8 cellular contexts compared by ENCODE assay signal in the genomic region with DNA sequence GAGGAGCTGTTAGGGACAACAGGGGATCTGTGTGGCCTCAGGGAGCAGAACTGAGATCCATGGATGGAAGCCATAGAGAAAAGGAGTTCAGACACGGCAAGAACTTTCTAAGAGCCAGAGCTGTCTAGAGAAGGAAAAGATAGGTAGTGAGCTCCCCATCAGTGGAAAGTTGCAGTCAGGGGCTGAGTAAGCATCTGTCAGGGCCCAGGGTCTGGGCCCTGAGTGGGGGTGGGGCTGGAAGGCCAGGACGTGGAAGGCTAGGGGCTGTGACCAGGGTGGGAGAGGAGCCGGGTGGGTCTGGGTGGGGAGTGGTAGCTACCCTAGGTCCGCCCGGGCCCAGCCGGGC. TPM values are rescaled to one million over a fixed set of nuclear protein-coding genes. Genes with fewer than 3 reads are reported as not detected.
DNase-seq lines count a peak whose midpoint lies in the region; ATAC-seq and TF ChIP-seq lines count a peak whose summit lies in the region.

No MANE protein-coding gene starts in this region.

- H2AFZ ChIP-seq in PC-3 (ENCODE audit: low read length) (peak overlapping the region; percentile 77), hepatocyte (peak overlapping the region; percentile 56), osteoblast (ENCODE audit: low read length) (no peak overlapping the region)

- H3K27me3 ChIP-seq in PC-3 (ENCODE audit: low read length) = no peaks in the 10 kb centered on the region
- no peaks in the 10 kb centered on the region for H3K27me3 ChIP-seq in hepatocyte
- H3K27me3 ChIP-seq in thoracic aorta (replicated peaks; ENCODE audit: insufficient read depth) = no peaks in the 10 kb centered on the region
- no peaks in the 10 kb centered on the region for H3K27me3 ChIP-seq in osteoblast (ENCODE audit: insufficient read depth, low read length)

- 0 out of 2 replicates have a peak overlapping the region, but pooled peaks have one; percentile 46 for H3K4me2 ChIP-seq in PC-3 (ENCODE audit: low read length)
- peak overlapping the region; percentile 78 for H3K4me2 ChIP-seq in hepatocyte
- no peak overlapping the region for H3K4me2 ChIP-seq in osteoblast (ENCODE audit: insufficient read depth, low read length)

- ATAC-seq in PC-3 (no peak), thoracic aorta (ENCODE audit: insufficient number of reproducible peaks, low FRiP score, low read depth) (peak; percentile 7), HG03442 (IDR thresholded peaks at IDR 0.05; ENCODE audit: unreplicated experiment) (no peak)

- TF ChIP-seq CTCF in PC-3 (conservative IDR thresholded peaks at IDR 0.05; ENCODE audit: low read depth, low read length) (no peak), hepatocyte (IDR thresholded peaks at IDR 0.05; ENCODE audit: poor library complexity) (no peak), thoracic aorta (IDR thresholded peaks at IDR 0.05) (no peak), osteoblast (IDR thresholded peaks at IDR 0.05; ENCODE audit: extremely low read depth, low read depth, low read length) (no peak)

- CTCF ChIA-PET in PC-3 (lab: Charles Lee) = interaction anchor here (0.9 kb wide), 1 partner anchor 37 kb away, joined by 3 read pairs; no protein-coding TSS in a partner anchor

- intact Hi-C loops in PC-3 (cut with micrococcal nuclease) = loop anchor here (5.0 kb wide), 1 partner anchor 35 kb away; no protein-coding TSS in a partner anchor

- H3K4me1 ChIP-seq in PC-3 (ENCODE audit: insufficient read depth, low read length) (peaks cover 28% of the 10 kb centered on the region), hepatocyte (ENCODE audit: insufficient read depth) (no peaks in the 10 kb centered on the region), thoracic aorta (ENCODE audit: control insufficient read depth in 1 of 2, low read depth in 2 of 2) (peaks cover 0 to 11% of the 10 kb centered on the region in 2 donors), osteoblast (ENCODE audit: insufficient read depth, low read length) (peaks cover 23% of the 10 kb centered on the region)

- BruUV-seq in PC-3 (replicated peaks; lab: Mats Ljungman, UMichigan) = no TSS peak

- no peak overlapping the region for H3K4me3 ChIP-seq in PC-3 (ENCODE audit: low read length)
- no peak overlapping the region for H3K4me3 ChIP-seq in hepatocyte
- peak overlapping the region; percentile 93 for H3K4me3 ChIP-seq in thoracic aorta
- no peak overlapping the region for H3K4me3 ChIP-seq in osteoblast (ENCODE audit: insufficient read depth, low read length)

- peak overlapping the region; percentile 38; the same call in 1 of the 2 replicates for H3K27ac ChIP-seq in PC-3 (ENCODE audit: low read length)
- H3K27ac ChIP-seq in hepatocyte = peak overlapping the region; percentile 51
- H3K27ac ChIP-seq in thoracic aorta = peak overlapping the region; percentile 61 to 99
- H3K27ac ChIP-seq in osteoblast (ENCODE audit: low read depth, low read length) = no peak overlapping the region

- peak overlapping the region; percentile 57 for H3K9ac ChIP-seq in PC-3 (ENCODE audit: low read length)

- H4K20me1 ChIP-seq in PC-3 (ENCODE audit: low read length) (peaks cover 5% of the 10 kb centered on the region; the same call in 1 of the 2 replicates), hepatocyte (ENCODE audit: insufficient read depth, poor library complexity, severe bottlenecking) (no peaks in the 10 kb centered on the region), osteoblast (ENCODE audit: insufficient read depth, low read length) (no peaks in the 10 kb centered on the region)

- POLR2A ChIA-PET in PC-3 (lab: Charles Lee; ENCODE audit: unreplicated experiment) = interaction anchor here (0.6 kb wide), 1 partner anchor 141 kb away, joined by 9 read pairs; no protein-coding TSS in a partner anchor

- no peaks in the 10 kb centered on the region for H3F3A ChIP-seq in PC-3 (ENCODE audit: low read length, unreplicated experiment)

- H3K9me2 ChIP-seq in PC-3 (replicated peaks; ENCODE audit: low read length) = no peaks in the 10 kb centered on the region
- no peaks in the 10 kb centered on the region for H3K9me2 ChIP-seq in hepatocyte (replicated peaks; ENCODE audit: insufficient read depth)

- peaks cover 47% of the 10 kb centered on the region for H3K79me2 ChIP-seq in PC-3 (ENCODE audit: low read length)
- H3K79me2 ChIP-seq in hepatocyte = peaks cover 23% of the 10 kb centered on the region
- peaks cover 43% of the 10 kb centered on the region for H3K79me2 ChIP-seq in osteoblast (ENCODE audit: insufficient read depth, low read length)

- H3K9me3 ChIP-seq in PC-3 (ENCODE audit: low read length) = no peaks in the 10 kb centered on the region
- no peaks in the 10 kb centered on the region for H3K9me3 ChIP-seq in hepatocyte (ENCODE audit: low read depth)
- H3K9me3 ChIP-seq in thoracic aorta = no peaks in the 10 kb centered on the region
- H3K9me3 ChIP-seq in osteoblast (ENCODE audit: low read depth, low read length) = no peaks in the 10 kb centered on the region

- H3K36me3 ChIP-seq in PC-3 (ENCODE audit: low read depth, low read length) (0 out of 2 replicates have a peak, but pooled peaks cover 5% of the 10 kb centered on the region), hepatocyte (replicated peaks; ENCODE audit: insufficient read depth, low read depth) (no peaks in the 10 kb centered on the region), thoracic aorta (no peaks in the 10 kb centered on the region), osteoblast (ENCODE audit: insufficient read depth, low read length) (no peaks in the 10 kb centered on the region)

- WGBS in hepatocyte (ENCODE audit: low lambda C conversion rate, missing lambda C conversion rate) = 60% methylated on average over 2 of the region's 6 CpGs

- peak; percentile 17 to 26 for DNase-seq in activated CD4-positive, alpha-beta T cell treated with anti-CD3 and anti-CD28 coated beads, Interleukin-2, amount 50 U/mL, for 4 hours
- DNase-seq in activated CD4-positive, alpha-beta T cell treated with anti-CD3 and anti-CD28 coated beads for 1 hour = no peak
- DNase-seq in PC-3 (no peak), hepatocyte (ENCODE audit: low spot score) (no peak), thoracic aorta (ENCODE audit: low spot score) (no peak), cortex of kidney (lab: John Stamatoyannopoulos, UW) (no peak), osteoblast (ENCODE audit: insufficient read length, low spot score, missing footprints) (no peak)

RNA-seq across cellular contexts. Expression of a gene that starts 0.3 kb away (rescaled TPM):
- total RNA-seq in PC-3 (2014; rRNA removed) (308 and 350 TPM in 2 replicates), hepatocyte (59.0 and 73.0 TPM in 2 replicates), thoracic aorta (100 to 1,000 TPM; 365 to 428 TPM), osteoblast (236 and 249 TPM in 2 replicates)
- polyA plus RNA-seq in hepatocyte = 73.5 and 81.9 TPM in 2 replicates

Comparison
In these comparisons a context has a peak if more than half of its experiments do, and no peak if none do; other contexts are left out.
1. DNase-seq: peak in activated CD4-positive, alpha-beta T cell treated with anti-CD3 and anti-CD28 coated beads, Interleukin-2, amount 50 U/mL, for 4 hours (2 of 2); none in activated CD4-positive, alpha-beta T cell treated with anti-CD3 and anti-CD28 coated beads for 1 hour (single experiment), PC-3 (single experiment), hepatocyte (single experiment), thoracic aorta (single experiment), cortex of kidney (single experiment) and osteoblast (single experiment).